Comparison of ENCODE assay signal across 14 cellular contexts in the genomic region with DNA sequence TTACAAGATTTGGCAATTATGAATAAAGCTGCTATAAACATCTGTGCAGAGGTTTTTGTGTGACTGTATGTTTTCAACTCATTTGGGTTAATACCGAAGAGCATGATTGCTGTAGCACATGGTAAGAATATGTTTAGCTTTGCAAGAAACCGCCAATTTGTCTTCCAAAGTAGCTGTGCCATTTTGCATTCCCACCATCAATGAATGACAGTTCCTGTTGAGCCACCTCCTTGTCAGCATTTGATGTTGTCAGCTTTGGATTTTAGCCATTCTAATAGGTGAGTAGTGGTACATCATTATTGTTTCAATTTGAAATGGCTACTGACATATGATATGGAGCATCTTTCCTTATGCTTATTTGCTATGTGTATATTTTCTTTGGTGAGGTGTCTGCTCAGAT. TPM values are rescaled to one million over a fixed set of nuclear protein-coding genes. Genes with fewer than 3 reads are reported as not detected.
"Had no signal": no experiment of that assay in that cellular context is flagged by ENCODE, and none has a peak within 500 bp of the region (broad histone marks: within the 10 kb centered on the region; RNA-seq: fewer than 3 reads in every experiment).

No MANE protein-coding gene starts in this region.

RNA-seq across cellular contexts. Expression of gene CYP2A7, which starts 8.2 kb away (rescaled TPM):
- total RNA-seq: activated B cell treated with CpG ODN at 0.5 μM for 24 hours; activated CD4-positive, alpha-beta memory T cell treated with anti-CD3 and anti-CD28 coated beads for 36 hours; activated CD4-positive, alpha-beta memory T cell treated with anti-CD3 and anti-CD28 coated beads, Interleukin-2, amount 10 ng/mL, durations not matched to agents 7 days and 5 days; activated CD4-positive, alpha-beta T cell treated with anti-CD3 and anti-CD28 coated beads for 36 hours; activated CD4-positive, alpha-beta T cell treated with anti-CD3 and anti-CD28 coated beads, Interleukin-2, amount 10 ng/mL, durations not matched to agents 24 days and 14 days; activated CD4-positive, alpha-beta T cell treated with anti-CD3 and anti-CD28 coated beads, Interleukin-2, amount 10 ng/mL, durations not matched to agents 7 days and 5 days; activated CD8-positive, alpha-beta memory T cell treated with anti-CD3 and anti-CD28 coated beads for 36 hours; activated CD8-positive, alpha-beta memory T cell treated with anti-CD3 and anti-CD28 coated beads, Interleukin-2, amount 10 ng/mL, durations not matched to agents 7 days and 5 days; activated CD8-positive, alpha-beta T cell treated with anti-CD3 and anti-CD28 coated beads for 36 hours; activated CD8-positive, alpha-beta T cell treated with anti-CD3 and anti-CD28 coated beads, Interleukin-2, amount 10 ng/mL, durations not matched to agents 7 days and 5 days; T-helper 1 cell treated with Interleukin-12 subunit alpha and Interleukin-12 subunit beta and Interleukin-4 antibody, amounts not matched to agents 30 ng/mL and 1 ng/mL, for 36 hours; T-helper 17 cell; T-helper 2 cell treated with Interferon-gamma antibody and Interleukin-4, amounts not matched to agents 100 ng/mL and 5 ng/mL, for 36 hours; WTC11 had no signal

RNA-seq across cellular contexts. Expression of gene CYP2A6, which starts 23.6 kb away (rescaled TPM):
- total RNA-seq: activated B cell treated with CpG ODN at 0.5 μM for 24 hours; activated CD4-positive, alpha-beta memory T cell treated with anti-CD3 and anti-CD28 coated beads for 36 hours; activated CD4-positive, alpha-beta memory T cell treated with anti-CD3 and anti-CD28 coated beads, Interleukin-2, amount 10 ng/mL, durations not matched to agents 7 days and 5 days; activated CD4-positive, alpha-beta T cell treated with anti-CD3 and anti-CD28 coated beads for 36 hours; activated CD4-positive, alpha-beta T cell treated with anti-CD3 and anti-CD28 coated beads, Interleukin-2, amount 10 ng/mL, durations not matched to agents 24 days and 14 days; activated CD4-positive, alpha-beta T cell treated with anti-CD3 and anti-CD28 coated beads, Interleukin-2, amount 10 ng/mL, durations not matched to agents 7 days and 5 days; activated CD8-positive, alpha-beta memory T cell treated with anti-CD3 and anti-CD28 coated beads for 36 hours; activated CD8-positive, alpha-beta memory T cell treated with anti-CD3 and anti-CD28 coated beads, Interleukin-2, amount 10 ng/mL, durations not matched to agents 7 days and 5 days; activated CD8-positive, alpha-beta T cell treated with anti-CD3 and anti-CD28 coated beads, Interleukin-2, amount 10 ng/mL, durations not matched to agents 7 days and 5 days; T-helper 1 cell treated with Interleukin-12 subunit alpha and Interleukin-12 subunit beta and Interleukin-4 antibody, amounts not matched to agents 30 ng/mL and 1 ng/mL, for 36 hours; T-helper 17 cell; T-helper 2 cell treated with Interferon-gamma antibody and Interleukin-4, amounts not matched to agents 100 ng/mL and 5 ng/mL, for 36 hours had no signal
